Comparison of ENCODE assay signal across 19 cellular contexts in genomic region chr13:23319915-23320224, GRCh38.
DNase-seq lines count a peak whose midpoint lies in the region; ATAC-seq and TF ChIP-seq lines count a peak whose summit lies in the region.
"Had no signal": no experiment of that assay in that cellular context is flagged by ENCODE, and none has a peak within 500 bp of the region (broad histone marks: within the 10 kb centered on the region; RNA-seq: fewer than 3 reads in every experiment).

No MANE protein-coding gene starts in this region.

- H3K9me3 ChIP-seq in GM23248 (ENCODE audit: low read depth) = no peaks in the 10 kb centered on the region
- H3K9me3 ChIP-seq in ascending aorta = no peaks in the 10 kb centered on the region
- no peaks in the 10 kb centered on the region for H3K9me3 ChIP-seq in sigmoid colon
- H3K9me3 ChIP-seq: lower lobe of right lung, vagina had no signal

- 38 to 39% methylated on average over 3 of the region's 3 CpGs for WGBS in GM23248 (ENCODE audit: low coverage in 1 of 2, low lambda C conversion rate in 2 of 2, missing lambda C conversion rate in 2 of 2), 2 experiments
- 82 to 91% methylated on average over 3 of the region's 3 CpGs for WGBS in sigmoid colon, 2 donors

- H3K4me1 ChIP-seq in GM23248 (ENCODE audit: insufficient read depth) (peaks cover 46% of the 10 kb centered on the region), ascending aorta (peaks cover 0 to 11% of the 10 kb centered on the region in 2 donors), sigmoid colon (peaks cover 0 to 34% (median 20%) of the 10 kb centered on the region in 4 donors)

- H3K27ac ChIP-seq in 22Rv1 (no peak overlapping the region), GM23248 (peak overlapping the region; percentile 94), ascending aorta (peak overlapping the region; percentile 63 to 86), sigmoid colon (peak overlapping the region in 1 of 4 donors; percentile 28)
- H3K27ac ChIP-seq: cardiac muscle cell, lower lobe of right lung, vagina had no signal

- H3K9me3 Mint-ChIP-seq in nephron progenitor cell = no peaks in the 10 kb centered on the region
- H3K9me3 Mint-ChIP-seq in effector memory CD8-positive, alpha-beta T cell = no peaks in the 10 kb centered on the region
- H3K9me3 Mint-ChIP-seq: activated B cell treated with CpG ODN at 0.5 μM for 24 hours; activated CD4-positive, alpha-beta memory T cell treated with anti-CD3 and anti-CD28 coated beads for 36 hours; dendritic cell treated with granulocyte-macrophage colony-stimulating factor and Interleukin-4, amounts not matched to agents 40 ng/mL and 50 ng/mL, for 4 days; stimulated activated memory B cell treated with anti-CD40 and anti-IgM and Interleukin-4, amounts not matched to agents 10 μg/mL and 1 μg/mL and 100 μg/mL, for 72 hours had no signal

- H3K79me2 ChIP-seq in GM23248 (ENCODE audit: insufficient read depth) = no peaks in the 10 kb centered on the region

- H3K4me3 ChIP-seq in GM23248 (peak overlapping the region; percentile 44), ascending aorta (no peak overlapping the region), sigmoid colon (no peak overlapping the region)
- H3K4me3 ChIP-seq: cardiac muscle cell, lower lobe of right lung, vagina had no signal

- no peak overlapping the region for H3K4me3 Mint-ChIP-seq in nephron progenitor cell
- H3K4me3 Mint-ChIP-seq in effector memory CD8-positive, alpha-beta T cell = peak overlapping the region in 1 of 2 donors; percentile 93
- H3K4me3 Mint-ChIP-seq: activated B cell treated with CpG ODN at 0.5 μM for 24 hours; activated CD4-positive, alpha-beta memory T cell treated with anti-CD3 and anti-CD28 coated beads for 36 hours; dendritic cell treated with granulocyte-macrophage colony-stimulating factor and Interleukin-4, amounts not matched to agents 40 ng/mL and 50 ng/mL, for 4 days; stimulated activated memory B cell treated with anti-CD40 and anti-IgM and Interleukin-4, amounts not matched to agents 10 μg/mL and 1 μg/mL and 100 μg/mL, for 72 hours had no signal

- TF ChIP-seq CTCF in 22Rv1 (IDR thresholded peaks at IDR 0.05) (0 out of 2 replicates have a peak, but pooled peaks have one; percentile 2), ascending aorta (IDR thresholded peaks at IDR 0.05) (no peak), nephron progenitor cell (IDR thresholded peaks at IDR 0.05) (peak; percentile 5), sigmoid colon (IDR thresholded peaks at IDR 0.05) (no peak)

- H3K4me2 ChIP-seq in GM23248 (ENCODE audit: unreplicated experiment) = peak overlapping the region; percentile 82

- no peak for TF ChIP-seq EP300 in sigmoid colon (IDR thresholded peaks at IDR 0.05)

- DNase-seq in GM23248 (no peak), ascending aorta (ENCODE audit: low spot score in 2 of 2) (no peak), nephron progenitor cell (no peak), GM03348 (ENCODE audit: low spot score) (no peak), sigmoid colon (no peak)
- DNase-seq in effector memory CD8-positive, alpha-beta T cell = no peak
- DNase-seq: activated B cell treated with CpG ODN at 0.5 μM for 24 hours; activated CD4-positive, alpha-beta memory T cell treated with anti-CD3 and anti-CD28 coated beads for 36 hours; activated gamma-delta T cell treated with Interleukin-2 at 50 U/mL for 16 hours; lower lobe of right lung; NCI-H1048; NCI-H1694 treated with DMSO at 0.1 percent for 48 hours; stimulated activated CD4-positive, alpha-beta T cell treated with anti-CD3 and anti-CD28 coated beads, Interleukin-4, amount 100 ng/mL, for 1 hour had no signal

- no peak for TF ChIP-seq POLR2A in sigmoid colon (IDR thresholded peaks at IDR 0.05)

- H4K20me1 ChIP-seq in GM23248 (ENCODE audit: insufficient read depth) = no peaks in the 10 kb centered on the region

- H3K9ac ChIP-seq in GM23248 = peak overlapping the region; percentile 62

- no peaks in the 10 kb centered on the region for H3K36me3 Mint-ChIP-seq in nephron progenitor cell (ENCODE audit: low read depth)
- H3K36me3 Mint-ChIP-seq in effector memory CD8-positive, alpha-beta T cell (ENCODE audit: insufficient read depth) = peaks cover 3% of the 10 kb centered on the region
- H3K36me3 Mint-ChIP-seq: activated CD4-positive, alpha-beta memory T cell treated with anti-CD3 and anti-CD28 coated beads for 36 hours; stimulated activated memory B cell treated with anti-CD40 and anti-IgM and Interleukin-4, amounts not matched to agents 10 μg/mL and 1 μg/mL and 100 μg/mL, for 72 hours had no signal

- in situ Hi-C loops in GM23248 (cut with MboI) = loop anchor here (25.0 kb wide), 2 partner anchors 508 to 1708 kb away; partner anchors contain the start of gene MICU2

- H3K27me3 ChIP-seq in GM23248 (replicated peaks; ENCODE audit: insufficient read depth) (no peaks in the 10 kb centered on the region), ascending aorta (no peaks in the 10 kb centered on the region), sigmoid colon (no peaks in the 10 kb centered on the region)
- H3K27me3 ChIP-seq: cardiac muscle cell, vagina had no signal

- H3K27me3 Mint-ChIP-seq in nephron progenitor cell (ENCODE audit: low read depth, poor library complexity) = no peaks in the 10 kb centered on the region
- H3K27me3 Mint-ChIP-seq in effector memory CD8-positive, alpha-beta T cell = no peaks in the 10 kb centered on the region
- H3K27me3 Mint-ChIP-seq: dendritic cell treated with granulocyte-macrophage colony-stimulating factor and Interleukin-4, amounts not matched to agents 40 ng/mL and 50 ng/mL, for 4 days; stimulated activated memory B cell treated with anti-CD40 and anti-IgM and Interleukin-4, amounts not matched to agents 10 μg/mL and 1 μg/mL and 100 μg/mL, for 72 hours had no signal

- H3K36me3 ChIP-seq in GM23248 (ENCODE audit: low read depth) (no peaks in the 10 kb centered on the region), ascending aorta (no peaks in the 10 kb centered on the region), sigmoid colon (no peaks in the 10 kb centered on the region)
- H3K36me3 ChIP-seq: cardiac muscle cell, lower lobe of right lung, vagina had no signal

- intact Hi-C loops in ascending aorta (cut with DNase I) (loop anchor here (2.0 to 10.0 kb wide), 6 partner anchors 107 to 1718 kb away; partner anchors contain the start of gene MICU2), sigmoid colon (cut with DNase I) (no loop called here)

- H3K4me1 Mint-ChIP-seq in nephron progenitor cell = peaks cover 19% of the 10 kb centered on the region
- peaks cover 11 to 32% of the 10 kb centered on the region in 2 donors for H3K4me1 Mint-ChIP-seq in effector memory CD8-positive, alpha-beta T cell (ENCODE audit: low read depth in 2 of 2)
- H3K4me1 Mint-ChIP-seq: stimulated activated memory B cell treated with anti-CD40 and anti-IgM and Interleukin-4, amounts not matched to agents 10 μg/mL and 1 μg/mL and 100 μg/mL, for 72 hours had no signal

- no peak overlapping the region for H3K27ac Mint-ChIP-seq in nephron progenitor cell
- H3K27ac Mint-ChIP-seq in effector memory CD8-positive, alpha-beta T cell = no peak overlapping the region
- H3K27ac Mint-ChIP-seq: activated B cell treated with CpG ODN at 0.5 μM for 24 hours; activated CD4-positive, alpha-beta memory T cell treated with anti-CD3 and anti-CD28 coated beads for 36 hours; dendritic cell treated with granulocyte-macrophage colony-stimulating factor and Interleukin-4, amounts not matched to agents 40 ng/mL and 50 ng/mL, for 4 days; stimulated activated memory B cell treated with anti-CD40 and anti-IgM and Interleukin-4, amounts not matched to agents 10 μg/mL and 1 μg/mL and 100 μg/mL, for 72 hours had no signal

- H3K9me2 ChIP-seq in GM23248 (ENCODE audit: insufficient read depth) = no peaks in the 10 kb centered on the region

- peak overlapping the region; percentile 72 for H2AFZ ChIP-seq in GM23248

- H3F3A ChIP-seq in GM23248 (ENCODE audit: insufficient read depth) = peaks cover 52% of the 10 kb centered on the region

- no peak for ATAC-seq in effector memory CD8-positive, alpha-beta T cell (replicated peaks)
- ATAC-seq in HG02981 (IDR thresholded peaks at IDR 0.05; ENCODE audit: unreplicated experiment) = no peak
- ATAC-seq: lower lobe of right lung; stimulated activated memory B cell treated with anti-CD40 and anti-IgM and Interleukin-4, amounts not matched to agents 10 μg/mL and 1 μg/mL and 100 μg/mL, for 72 hours had no signal

Comparison
In these comparisons a context has a peak if more than half of its experiments do, and no peak if none do; other contexts are left out.
1. CTCF ChIP-seq: peak in 22Rv1 (single experiment) and nephron progenitor cell (single experiment); none in ascending aorta (0 of 3) and sigmoid colon (0 of 4).